ENCODE assay signal across 8 cellular contexts in genomic region chr15:41870689-41871081, GRCh38. TPM values are rescaled to one million over a fixed set of nuclear protein-coding genes. Genes with fewer than 3 reads are reported as not detected.
DNase-seq lines count a peak whose midpoint lies in the region; ATAC-seq and TF ChIP-seq lines count a peak whose summit lies in the region.

No MANE protein-coding gene starts in this region.

- TF ChIP-seq EP300 in gastroesophageal sphincter (IDR thresholded peaks at IDR 0.05): no peak

- H3K9me3 ChIP-seq in MG63 (no peaks in the 10 kb centered on the region), BE2C (no peaks in the 10 kb centered on the region), gastroesophageal sphincter (no peaks in the 10 kb centered on the region)

- H3K27ac ChIP-seq in gastroesophageal sphincter: no peak overlapping the region

- TF ChIP-seq POLR2A in gastroesophageal sphincter (IDR thresholded peaks at IDR 0.05): no peak

- WGBS in gastroesophageal sphincter (ENCODE audit: low coverage in 1 of 2), 2 donors: 67 to 80% methylated on average over 1 to 2 of the region's 9 CpGs

- H3K4me1 ChIP-seq in BE2C (peaks cover 11% of the 10 kb centered on the region), gastroesophageal sphincter (no peaks in the 10 kb centered on the region)

- no peak for ATAC-seq in GM21360 (IDR thresholded peaks at IDR 0.05; ENCODE audit: unreplicated experiment)
- no peak for ATAC-seq in gastroesophageal sphincter
- no peak for ATAC-seq in HG02642 (IDR thresholded peaks at IDR 0.05; ENCODE audit: poor library complexity, unreplicated experiment)

- TF ChIP-seq CTCF in fibroblast of the aortic adventitia (IDR thresholded peaks at IDR 0.05; ENCODE audit: insufficient read depth, low read length) (no peak), BE2C (IDR thresholded peaks at IDR 0.05; ENCODE audit: low read depth, low read length) (no peak), gastroesophageal sphincter (IDR thresholded peaks at IDR 0.05) (no peak)

- no peaks in the 10 kb centered on the region; the same call in none of the 2 replicates for H3K36me3 ChIP-seq in MG63
- H3K36me3 ChIP-seq in BE2C: no peaks in the 10 kb centered on the region
- H3K36me3 ChIP-seq in gastroesophageal sphincter: no peaks in the 10 kb centered on the region

- H3K4me3 ChIP-seq in MG63 (no peak overlapping the region), fibroblast of the aortic adventitia (ENCODE audit: low read depth, low read length) (no peak overlapping the region), BE2C (ENCODE audit: low read depth, low read length) (no peak overlapping the region), gastroesophageal sphincter (no peak overlapping the region)

- H3K27me3 ChIP-seq in MG63 (no peaks in the 10 kb centered on the region), BE2C (no peaks in the 10 kb centered on the region), gastroesophageal sphincter (no peaks in the 10 kb centered on the region)

- peak; percentile 89 for DNase-seq in MG63
- DNase-seq in activated CD8-positive, alpha-beta memory T cell treated with anti-CD3 and anti-CD28 coated beads, Interleukin-2, amount 50 U/mL, for 24 hours (ENCODE audit: extremely low read depth): peak; percentile 13
- DNase-seq in fibroblast of the aortic adventitia (ENCODE audit: low read depth): peak; percentile 34
- peak in 2 of 3 donors; percentile 7 to 29 for DNase-seq in stimulated activated CD4-positive, alpha-beta T cell treated with anti-CD3 and anti-CD28 coated beads, TNF-alpha, amount 100 ng/mL, for 1 hour (ENCODE audit: low read depth in 3 of 3, low spot score in 1 of 3)
- DNase-seq in BE2C: no peak

RNA-seq across cellular contexts. Expression of gene SPTBN5, which starts 23.2 kb away (rescaled TPM):
- total RNA-seq in MG63 (2014; rRNA removed; shearing (Covaris generic); ENCODE audit: low replicate concordance): 2.4 and 3.4 TPM in 2 replicates
- total RNA-seq in fibroblast of the aortic adventitia (ENCODE audit: low replicate concordance): 0.18 and 0.57 TPM in 2 replicates
- 1.7 TPM for polyA plus RNA-seq in BE2C (2012; ENCODE audit: insufficient read depth, insufficient read length, low read depth)
- total RNA-seq in gastroesophageal sphincter: under 1 TPM; 0.13 to 0.93 (median 0.38) TPM

RNA-seq across cellular contexts. Expression of gene PLA2G4B, which starts 32.0 kb away (rescaled TPM):
- 0.20 TPM in 1 of 2 replicates, not detected in the other for total RNA-seq in MG63 (2014; rRNA removed; shearing (Covaris generic); ENCODE audit: low replicate concordance)
- 0.49 and 0.54 TPM in 2 replicates for total RNA-seq in fibroblast of the aortic adventitia (ENCODE audit: low replicate concordance)
- polyA plus RNA-seq in BE2C (2012; ENCODE audit: insufficient read depth, insufficient read length, low read depth): 2.7 TPM
- total RNA-seq in gastroesophageal sphincter: 1 to 10 TPM; 2.5 to 7.0 (median 3.6) TPM

RNA-seq across cellular contexts. Expression of gene JMJD7, which starts 42.8 kb away (rescaled TPM):
- 7.6 TPM in 1 of 2 replicates, not detected in the other for total RNA-seq in MG63 (2014; rRNA removed; shearing (Covaris generic); ENCODE audit: low replicate concordance)
- total RNA-seq in fibroblast of the aortic adventitia (ENCODE audit: low replicate concordance): 3.1 and 6.3 TPM in 2 replicates
- 9.2 TPM for polyA plus RNA-seq in BE2C (2012; ENCODE audit: insufficient read depth, insufficient read length, low read depth)
- 10 to 100 TPM in 1 of 4 donors, 1 to 10 TPM in 3; 6.1 to 12.8 (median 9.3) TPM for total RNA-seq in gastroesophageal sphincter
